In genomic region chr13:100014621-100015020, GRCh38 we compare ENCODE assay signal across 20 cellular contexts. TPM values are rescaled to one million over a fixed set of nuclear protein-coding genes. Genes with fewer than 3 reads are reported as not detected.
DNase-seq lines count a peak whose midpoint lies in the region; ATAC-seq and TF ChIP-seq lines count a peak whose summit lies in the region.
"Had no signal": no experiment of that assay in that cellular context is flagged by ENCODE, and none has a peak within 500 bp of the region (broad histone marks: within the 10 kb centered on the region; RNA-seq: fewer than 3 reads in every experiment).

No MANE protein-coding gene starts in this region.

- no peaks in the 10 kb centered on the region for H3K79me2 ChIP-seq in mammary epithelial cell (ENCODE audit: insufficient read depth, low read length)

- H3K36me3 ChIP-seq in mammary epithelial cell (ENCODE audit: insufficient read depth, low read length) (no peaks in the 10 kb centered on the region), breast epithelium (no peaks in the 10 kb centered on the region)

- in situ Hi-C loops in mammary epithelial cell (cut with MboI; ENCODE audit: low sequenced_read_pairs in 2 of 2), result no loop called here

- no peaks in the 10 kb centered on the region for H3K4me1 ChIP-seq in mammary epithelial cell (ENCODE audit: insufficient read depth, low read length)
- no peaks in the 10 kb centered on the region for H3K4me1 ChIP-seq in breast epithelium
- H3K4me1 ChIP-seq: A549, Caco-2 had no signal

- WGBS in mammary epithelial cell (ENCODE audit: low coverage, missing lambda C conversion rate), result 71% methylated on average over 1 of the region's 1 CpG

- H4K20me1 ChIP-seq in mammary epithelial cell (ENCODE audit: insufficient read depth, low read length), result no peaks in the 10 kb centered on the region

- H3K4me3 ChIP-seq in mammary epithelial cell (replicated peaks in 1 of 3; ENCODE audit: insufficient read depth in 1 of 3, low read depth in 2 of 3, low read length in 3 of 3), result no peak overlapping the region
- no peak overlapping the region for H3K4me3 ChIP-seq in breast epithelium
- H3K4me3 ChIP-seq: A549, GM12878, GM23248 had no signal

- dilution Hi-C loops in mammary epithelial cell (cut with HindIII; ENCODE audit: low sequenced_read_pairs), result no loop called here

- no peak overlapping the region for H3K27ac ChIP-seq in mammary epithelial cell (ENCODE audit: insufficient read depth, low read depth, low read length)
- no peak overlapping the region for H3K27ac ChIP-seq in breast epithelium
- H3K27ac ChIP-seq: 22Rv1, A549, C4-2B, GM23248 had no signal

- no peak overlapping the region for H3K4me2 ChIP-seq in mammary epithelial cell (ENCODE audit: insufficient read depth, low read depth, low read length)
- H3K4me2 ChIP-seq: A549 had no signal

- no peak for ATAC-seq in HG02981 (IDR thresholded peaks at IDR 0.05; ENCODE audit: unreplicated experiment)
- ATAC-seq in GM21367 (IDR thresholded peaks at IDR 0.05; ENCODE audit: unreplicated experiment), result no peak
- ATAC-seq: A549, GM12878 had no signal

- intact Hi-C loops in mammary epithelial cell (cut with micrococcal nuclease) (no loop called here), breast epithelium (cut with DNase I; ENCODE audit: low total_unique reads) (no loop called here)

- peak; percentile 11 for DNase-seq in mammary epithelial cell
- no peak for DNase-seq in breast epithelium (ENCODE audit: low spot score in 2 of 2)
- DNase-seq in amniotic epithelial cell (ENCODE audit: low read depth), result peak; percentile 30
- DNase-seq in iris pigment epithelial cell (ENCODE audit: low read depth), result peak; percentile 36
- DNase-seq in GM03348 (ENCODE audit: low spot score), result no peak
- DNase-seq: AML-193; Caco-2; CD4-positive, alpha-beta T cell; GF-D8; GM23248; HCEC 1CT; KG1 had no signal

- no peak overlapping the region for H2AFZ ChIP-seq in mammary epithelial cell (ENCODE audit: low read depth, low read length)
- H2AFZ ChIP-seq: GM23248 had no signal

- TF ChIP-seq POLR2A in breast epithelium (IDR thresholded peaks at IDR 0.05), result no peak

- no peak overlapping the region for H3K9ac ChIP-seq in mammary epithelial cell (ENCODE audit: insufficient read depth, low read length)
- H3K9ac ChIP-seq: GM23248 had no signal

- CTCF ChIA-PET in mammary epithelial cell (lab: Charles Lee; ENCODE audit: low non-redundant PET), result no interaction called here

- TF ChIP-seq CTCF in mammary epithelial cell (conservative IDR thresholded peaks at IDR 0.05 in 1 of 2, IDR thresholded peaks at IDR 0.05 in 1 of 2; ENCODE audit: extremely low read depth in 1 of 2, insufficient read depth in 1 of 2, low read depth in 1 of 2, low read length in 2 of 2) (no peak), breast epithelium (IDR thresholded peaks at IDR 0.05) (no peak)

- H3K9me3 ChIP-seq in mammary epithelial cell (replicated peaks; ENCODE audit: insufficient read depth, low read length) (no peaks in the 10 kb centered on the region), breast epithelium (no peaks in the 10 kb centered on the region)
- H3K9me3 ChIP-seq: A549, Caco-2 had no signal

- no TSS peak for BruUV-seq in mammary epithelial cell (replicated peaks; lab: Mats Ljungman, UMichigan)

- H3K27me3 ChIP-seq in mammary epithelial cell (ENCODE audit: insufficient read depth, low read length) (no peaks in the 10 kb centered on the region), breast epithelium (peaks cover 0 to 4% of the 10 kb centered on the region in 2 donors)

RNA-seq across cellular contexts. Expression of gene ZIC2, which starts 33.0 kb away (rescaled TPM):
- total RNA-seq in mammary epithelial cell (1 to 10 TPM in 1 of 2 donors, under 1 TPM in 1; under 0.01 to 3.0 TPM), breast epithelium (under 1 TPM in 1 of 3 donors, not detected in 2; 0.15 TPM)
- polyA plus RNA-seq in mammary epithelial cell, result 0.25 TPM
- polyA minus RNA-seq in mammary epithelial cell, result not detected
- total RNA-seq: CD4-positive, alpha-beta T cell; GM12878; GM23248 had no signal
- polyA plus RNA-seq: BJ, GM23248 had no signal

RNA-seq across cellular contexts. Expression of gene ZIC5, which starts 43.1 kb away (rescaled TPM):
- not detected for total RNA-seq in mammary epithelial cell
- not detected for polyA plus RNA-seq in mammary epithelial cell
- not detected for polyA minus RNA-seq in mammary epithelial cell
- total RNA-seq in breast epithelium, result not detected
- total RNA-seq: CD4-positive, alpha-beta T cell; GM12878; GM23248; HT-29 had no signal
- polyA plus RNA-seq: BJ, GM12878, GM23248 had no signal

Comparison
In these comparisons a context has a peak if more than half of its experiments do, and no peak if none do; other contexts are left out.
1. DNase-seq: peak in mammary epithelial cell (single experiment), amniotic epithelial cell (single experiment) and iris pigment epithelial cell (single experiment); none in breast epithelium (0 of 2) and GM03348 (single experiment).